ENCODE assay signal across 28 cellular contexts in genomic region chr1:245133995-245134715, GRCh38. TPM values are rescaled to one million over a fixed set of nuclear protein-coding genes. Genes with fewer than 3 reads are reported as not detected.
DNase-seq lines count a peak whose midpoint lies in the region; ATAC-seq, FAIRE-seq and TF ChIP-seq lines count a peak whose summit lies in the region.
"Had no signal": no experiment of that assay in that cellular context is flagged by ENCODE, and none has a peak within 500 bp of the region (broad histone marks: within the 10 kb centered on the region; RNA-seq: fewer than 3 reads in every experiment).

No MANE protein-coding gene starts in this region.

- FAIRE-seq in K562 (lab: Jason Lieb, UNC): no peak
- FAIRE-seq: A549, GM12878, H1 had no signal

- H3K27ac ChIP-seq in BLaER1 (no peak overlapping the region), K562 (ENCODE audit: extremely low read depth, low read depth, low read length) (no peak overlapping the region), left ventricle myocardium inferior (replicated peaks) (peak overlapping the region; percentile 67), testis (no peak overlapping the region), WERI-Rb-1 (no peak overlapping the region)
- H3K27ac ChIP-seq: A549, C4-2B, KMS-11, PC-9, SK-N-MC had no signal

- no peaks in the 10 kb centered on the region for H3K36me3 ChIP-seq in BLaER1
- no peaks in the 10 kb centered on the region for H3K36me3 ChIP-seq in K562 (ENCODE audit: control insufficient read depth, insufficient read depth, low read length)
- H3K36me3 ChIP-seq in left ventricle myocardium inferior: no peaks in the 10 kb centered on the region
- no peaks in the 10 kb centered on the region for H3K36me3 ChIP-seq in testis (ENCODE audit: low read depth, missing control alignments)
- H3K36me3 ChIP-seq in WERI-Rb-1: no peaks in the 10 kb centered on the region

- no peak for TF ChIP-seq EP300 in K562 (IDR thresholded peaks at IDR 0.05; ENCODE audit: low read length)

- DNase-seq in K562 (ENCODE audit: extremely low read depth in 1 of 4, low spot score in 3 of 4) (no peak), left ventricle myocardium inferior (peak; percentile 63), testis (peak; percentile 15), DMS153 (lab: John Stamatoyannopoulos, UW) (no peak), WERI-Rb-1 (no peak)
- DNase-seq: AML-193; Caco-2; CD8-positive, alpha-beta T cell; DMS79; EL; GDM1; HCEC 1CT; IMR-90; MM.1S; NCI-H2029; NCI-H2227 treated with DMSO at 0.1 percent for 48 hours; NCI-H526 treated with DMSO at 0.1 percent for 48 hours; PC-9; RPMI8226; SHP77 treated with DMSO at 0.1 percent for 48 hours had no signal

- no peak overlapping the region for H3K4me3 ChIP-seq in BLaER1
- H3K4me3 ChIP-seq in K562: no peak overlapping the region
- H3K4me3 ChIP-seq in left ventricle myocardium inferior: no peak overlapping the region
- no peak overlapping the region for H3K4me3 ChIP-seq in testis
- H3K4me3 ChIP-seq in WERI-Rb-1 (ENCODE audit: low read depth, low read length): no peak overlapping the region
- H3K4me3 ChIP-seq: A549, GM12878, PC-9, SK-N-MC had no signal

- H3K9me3 ChIP-seq in BLaER1 (no peaks in the 10 kb centered on the region), K562 (replicated peaks; ENCODE audit: control insufficient read depth, insufficient read depth, low read depth, low read length) (no peaks in the 10 kb centered on the region), left ventricle myocardium inferior (replicated peaks) (no peaks in the 10 kb centered on the region), testis (no peaks in the 10 kb centered on the region), WERI-Rb-1 (ENCODE audit: severe bottlenecking) (no peaks in the 10 kb centered on the region)
- H3K9me3 ChIP-seq: A549, Caco-2 had no signal

- WGBS in K562 (ENCODE audit: insufficient coverage, low coverage, missing lambda C conversion rate): 52% methylated on average over 17 of the region's 17 CpGs
- WGBS in testis, 2 donors: 78 to 82% methylated on average over 17 of the region's 17 CpGs

- no peak overlapping the region for H2AFZ ChIP-seq in K562 (ENCODE audit: low read depth, low read length)
- H2AFZ ChIP-seq: PC-9 had no signal

- TF ChIP-seq RAD21 in K562 (CRISPR knock-in tag; conservative IDR thresholded peaks at IDR 0.05 in 1 of 2, IDR thresholded peaks at IDR 0.05 in 1 of 2): no peak

- H4K20me1 ChIP-seq in BLaER1 (no peaks in the 10 kb centered on the region), K562 (replicated peaks; ENCODE audit: control insufficient read depth, insufficient read depth, low read length) (no peaks in the 10 kb centered on the region; the same call in 1 of the 2 replicates)

- H3K79me2 ChIP-seq in K562 (ENCODE audit: control insufficient read depth, insufficient read depth, low read length): no peaks in the 10 kb centered on the region

- TF ChIP-seq CTCF in K562 (IDR thresholded peaks at IDR 0.05 in 2 of 3, conservative IDR thresholded peaks at IDR 0.05 in 1 of 3; ENCODE audit: insufficient read depth in 2 of 3, low read depth in 1 of 3, low read length in 3 of 3) (no peak), left ventricle myocardium inferior (IDR thresholded peaks at IDR 0.05; ENCODE audit: borderline replicate concordance) (no peak), testis (IDR thresholded peaks at IDR 0.05) (no peak), WERI-Rb-1 (IDR thresholded peaks at IDR 0.05; ENCODE audit: low read depth, low read length) (no peak)

- no peak for TF ChIP-seq POLR2A in K562 (conservative IDR thresholded peaks at IDR 0.05)
- TF ChIP-seq POLR2A in testis (IDR thresholded peaks at IDR 0.05): no peak

- intact Hi-C loops in K562 (cut with micrococcal nuclease): no loop called here
- intact Hi-C loops in left ventricle myocardium inferior (cut with micrococcal nuclease): no loop called here
- intact Hi-C loops in testis (cut with DNase I; ENCODE audit: low total_unique reads): no loop called here

- no peak overlapping the region for H3K9ac ChIP-seq in BLaER1
- H3K9ac ChIP-seq in K562 (ENCODE audit: insufficient read depth in 1 of 2, low read depth in 2 of 2, low read length in 2 of 2): no peak overlapping the region
- H3K9ac ChIP-seq: KMS-11 had no signal

- H3K27me3 ChIP-seq in BLaER1: no peaks in the 10 kb centered on the region
- H3K27me3 ChIP-seq in K562 (ENCODE audit: control insufficient read depth in 2 of 2, insufficient read depth in 2 of 2, low read length in 2 of 2): peaks cover 51 to 56% of the 10 kb centered on the region in 2 experiments
- peaks cover 36% of the 10 kb centered on the region for H3K27me3 ChIP-seq in left ventricle myocardium inferior (ENCODE audit: low read depth)
- H3K27me3 ChIP-seq in testis: no peaks in the 10 kb centered on the region
- no peaks in the 10 kb centered on the region for H3K27me3 ChIP-seq in WERI-Rb-1 (ENCODE audit: insufficient read depth, low read depth, severe bottlenecking)

- POLR2A ChIA-PET in K562 (lab: Yijun Ruan, JAX): no interaction called here

- H3K4me2 ChIP-seq in BLaER1: peak overlapping the region; percentile 6; the same call in 1 of the 2 replicates
- no peak overlapping the region for H3K4me2 ChIP-seq in K562 (ENCODE audit: insufficient read depth, low read length)
- H3K4me2 ChIP-seq: A549, KMS-11, PC-9 had no signal

- CTCF ChIA-PET in K562 (lab: Yijun Ruan, JAX; ENCODE audit: low intra/inter-chr PET ratio): no interaction called here

- no peaks in the 10 kb centered on the region for H3K9me1 ChIP-seq in K562 (ENCODE audit: control insufficient read depth, insufficient read depth, low read length)

- H3K4me1 ChIP-seq in BLaER1 (peaks cover 12% of the 10 kb centered on the region), K562 (replicated peaks in 1 of 2; ENCODE audit: control insufficient read depth in 2 of 2, insufficient read depth in 2 of 2, low read length in 2 of 2) (no peaks in the 10 kb centered on the region), left ventricle myocardium inferior (no peaks in the 10 kb centered on the region), testis (peaks cover 7% of the 10 kb centered on the region)
- H3K4me1 ChIP-seq: A549, Caco-2 had no signal

- in situ Hi-C loops in K562 (cut with MboI): no loop called here

- ATAC-seq in K562 (no peak), GM21423 (IDR thresholded peaks at IDR 0.05; ENCODE audit: unreplicated experiment) (no peak)
- ATAC-seq: A549; CD8-positive, alpha-beta T cell; GM12878 had no signal

- BruUV-seq in K562 (replicated peaks; lab: Mats Ljungman, UMichigan): no TSS peak

TF ChIP-seq in K562, 482 proteins besides CTCF, POLR2A, EP300 and RAD21:
- TF ChIP-seq KLF10 (CRISPR knock-in tag; IDR thresholded peaks at IDR 0.05): no peak
- TF ChIP-seq, protein P1, sequence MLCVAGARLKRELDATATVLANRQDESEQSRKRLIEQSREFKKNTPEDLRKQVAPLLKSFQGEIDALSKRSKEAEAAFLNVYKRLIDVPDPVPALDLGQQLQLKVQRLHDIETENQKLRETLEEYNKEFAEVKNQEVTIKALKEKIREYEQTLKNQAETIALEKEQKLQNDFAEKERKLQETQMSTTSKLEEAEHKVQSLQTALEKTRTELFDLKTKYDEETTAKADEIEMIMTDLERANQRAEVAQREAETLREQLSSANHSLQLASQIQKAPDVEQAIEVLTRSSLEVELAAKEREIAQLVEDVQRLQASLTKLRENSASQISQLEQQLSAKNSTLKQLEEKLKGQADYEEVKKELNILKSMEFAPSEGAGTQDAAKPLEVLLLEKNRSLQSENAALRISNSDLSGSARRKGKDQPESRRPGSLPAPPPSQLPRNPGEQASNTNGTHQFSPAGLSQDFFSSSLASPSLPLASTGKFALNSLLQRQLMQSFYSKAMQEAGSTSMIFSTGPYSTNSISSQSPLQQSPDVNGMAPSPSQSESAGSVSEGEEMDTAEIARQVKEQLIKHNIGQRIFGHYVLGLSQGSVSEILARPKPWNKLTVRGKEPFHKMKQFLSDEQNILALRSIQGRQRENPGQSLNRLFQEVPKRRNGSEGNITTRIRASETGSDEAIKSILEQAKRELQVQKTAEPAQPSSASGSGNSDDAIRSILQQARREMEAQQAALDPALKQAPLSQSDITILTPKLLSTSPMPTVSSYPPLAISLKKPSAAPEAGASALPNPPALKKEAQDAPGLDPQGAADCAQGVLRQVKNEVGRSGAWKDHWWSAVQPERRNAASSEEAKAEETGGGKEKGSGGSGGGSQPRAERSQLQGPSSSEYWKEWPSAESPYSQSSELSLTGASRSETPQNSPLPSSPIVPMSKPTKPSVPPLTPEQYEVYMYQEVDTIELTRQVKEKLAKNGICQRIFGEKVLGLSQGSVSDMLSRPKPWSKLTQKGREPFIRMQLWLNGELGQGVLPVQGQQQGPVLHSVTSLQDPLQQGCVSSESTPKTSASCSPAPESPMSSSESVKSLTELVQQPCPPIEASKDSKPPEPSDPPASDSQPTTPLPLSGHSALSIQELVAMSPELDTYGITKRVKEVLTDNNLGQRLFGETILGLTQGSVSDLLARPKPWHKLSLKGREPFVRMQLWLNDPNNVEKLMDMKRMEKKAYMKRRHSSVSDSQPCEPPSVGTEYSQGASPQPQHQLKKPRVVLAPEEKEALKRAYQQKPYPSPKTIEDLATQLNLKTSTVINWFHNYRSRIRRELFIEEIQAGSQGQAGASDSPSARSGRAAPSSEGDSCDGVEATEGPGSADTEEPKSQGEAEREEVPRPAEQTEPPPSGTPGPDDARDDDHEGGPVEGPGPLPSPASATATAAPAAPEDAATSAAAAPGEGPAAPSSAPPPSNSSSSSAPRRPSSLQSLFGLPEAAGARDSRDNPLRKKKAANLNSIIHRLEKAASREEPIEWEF (CRISPR knock-in tag; IDR thresholded peaks at IDR 0.05): peak; percentile 76; the same call in 1 of the 2 replicates

RNA-seq across cellular contexts. Expression of gene KIF26B, which starts 20.6 kb away (rescaled TPM):
- total RNA-seq in K562 (2011; cell fraction: chromatin; rRNA removed; ENCODE audit: low replicate concordance): not detected in 2 replicates
- not detected in 2 replicates for total RNA-seq in K562 (2011; cell fraction: nucleolus; rRNA removed)
- not detected in 2 replicates for total RNA-seq in K562 (2011; cell fraction: nucleoplasm; rRNA removed)
- not detected in 2 replicates for total RNA-seq in K562 (2014; rRNA removed)
- total RNA-seq in K562 (2014; rRNA removed; fragmentation: Illumina TruSeq; extraction: Trizol): not detected in 2 replicates
- not detected in 2 replicates for total RNA-seq in K562 (2015; rRNA removed; fragmentation: Illumina TruSeq; extraction: Trizol)
- 0.02 and 0.07 TPM in 2 replicates for total RNA-seq in K562 (2021)
- polyA plus RNA-seq in K562 (2011; rRNA removed): not detected in 2 replicates
- polyA plus RNA-seq in K562 (2011; cell fraction: cytosol; rRNA removed): under 0.01 TPM in 1 of 2 replicates, not detected in the other
- 0.01 and 0.03 TPM in 2 replicates for polyA plus RNA-seq in K562 (2011; cell fraction: nucleus; rRNA removed)
- polyA plus RNA-seq in K562 (2012): 0.18 and 0.36 TPM in 2 replicates
- polyA plus RNA-seq in K562 (2014; fragmentation: Illumina TruSeq; extraction: Trizol): not detected in 2 replicates
- polyA plus RNA-seq in K562 (2014; fragmentation: Nextera tagmentation; extraction: Ambion mirVana): under 1 TPM; 0.03 to 0.08 TPM
- not detected in 2 replicates for polyA plus RNA-seq in K562 (2014; rRNA removed)
- not detected in 2 replicates for polyA minus RNA-seq in K562 (2011; rRNA and poly(A)+ RNA removed)
- not detected in 2 replicates for polyA minus RNA-seq in K562 (2011; cell fraction: cytosol; rRNA and poly(A)+ RNA removed)
- 0.13 TPM in 1 of 2 replicates, not detected in the other for polyA minus RNA-seq in K562 (2011; cell fraction: nucleus; rRNA and poly(A)+ RNA removed)
- 3.5 TPM for total RNA-seq in left ventricle myocardium inferior
- 1 to 10 TPM; 3.1 to 4.8 TPM for total RNA-seq in testis
- polyA plus RNA-seq in testis (ENCODE audit: insufficient read depth, low read depth, low replicate concordance): 3.0 TPM
- total RNA-seq: CD8-positive, alpha-beta T cell had no signal

Comparison
In these comparisons a context has a peak if more than half of its experiments do, and no peak if none do; other contexts are left out.
1. DNase-seq: peak in left ventricle myocardium inferior (single experiment) and testis (single experiment); none in K562 (0 of 4), DMS153 (single experiment) and WERI-Rb-1 (single experiment).